11 cellular contexts compared by ENCODE assay signal in the genomic region with DNA sequence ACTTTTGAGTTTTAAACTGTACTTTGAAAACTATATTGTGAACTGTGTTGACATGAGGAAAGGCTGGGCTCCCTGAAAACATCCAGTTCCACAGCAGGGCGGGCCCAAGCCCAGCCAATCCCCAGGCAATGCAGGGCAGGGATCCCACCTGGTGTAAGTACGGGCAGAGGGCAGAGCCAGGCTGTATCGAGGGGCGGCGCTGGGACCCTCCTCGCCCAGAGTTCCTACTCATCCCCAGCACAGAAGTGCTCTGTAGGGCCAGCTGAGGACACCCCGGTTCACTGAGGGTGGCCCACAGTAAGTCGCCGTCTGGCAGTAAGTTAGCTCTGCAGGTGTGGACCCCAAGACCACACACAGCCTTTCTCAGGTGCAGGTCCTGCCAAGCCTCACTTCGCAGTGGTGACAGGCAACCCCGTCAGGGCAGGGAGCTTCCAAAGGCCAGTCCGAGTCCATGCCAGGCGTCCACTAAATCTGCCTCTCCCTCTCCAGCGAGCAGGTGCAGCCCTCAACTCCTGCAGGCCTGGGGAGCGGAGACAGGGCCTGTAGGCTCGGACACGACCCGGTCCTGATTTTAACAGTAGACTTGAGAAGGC. TPM values are rescaled to one million over a fixed set of nuclear protein-coding genes. Genes with fewer than 3 reads are reported as not detected.
DNase-seq lines count a peak whose midpoint lies in the region; ATAC-seq and TF ChIP-seq lines count a peak whose summit lies in the region.
"Had no signal": no experiment of that assay in that cellular context is flagged by ENCODE, and none has a peak within 500 bp of the region (broad histone marks: within the 10 kb centered on the region; RNA-seq: fewer than 3 reads in every experiment).

No MANE protein-coding gene starts in this region.

- H3K27ac Mint-ChIP-seq in activated naive CD8-positive, alpha-beta T cell treated with anti-CD3 and anti-CD28 coated beads for 36 hours: no peak overlapping the region

- intact Hi-C loops in left ventricle myocardium inferior (cut with micrococcal nuclease): no loop called here
- intact Hi-C loops in Right ventricle myocardium superior (cut with DNase I): no loop called here
- intact Hi-C loops in right lobe of liver (cut with DNase I): no loop called here

- no peak for ATAC-seq in Right ventricle myocardium superior (ENCODE audit: poor library complexity)
- ATAC-seq in right lobe of liver: no peak
- no peak for ATAC-seq in upper lobe of left lung (ENCODE audit: low FRiP score in 2 of 2)
- ATAC-seq in HG03432 (IDR thresholded peaks at IDR 0.05; ENCODE audit: unreplicated experiment): no peak
- ATAC-seq in HG02870 (IDR thresholded peaks at IDR 0.05; ENCODE audit: unreplicated experiment): no peak

- TF ChIP-seq POLR2A in right lobe of liver (IDR thresholded peaks at IDR 0.05) (no peak), upper lobe of left lung (IDR thresholded peaks at IDR 0.05) (peak in 1 of 4 donors; percentile 34)

- H3K9me3 ChIP-seq in left ventricle myocardium inferior (replicated peaks) (no peaks in the 10 kb centered on the region), right lobe of liver (no peaks in the 10 kb centered on the region), upper lobe of left lung (no peaks in the 10 kb centered on the region)
- H3K9me3 ChIP-seq: thyroid gland had no signal

- H3K4me1 Mint-ChIP-seq in activated naive CD8-positive, alpha-beta T cell treated with anti-CD3 and anti-CD28 coated beads for 36 hours: no peaks in the 10 kb centered on the region

- no peaks in the 10 kb centered on the region for H3K27me3 Mint-ChIP-seq in activated naive CD8-positive, alpha-beta T cell treated with anti-CD3 and anti-CD28 coated beads for 36 hours

- DNase-seq in left ventricle myocardium inferior: no peak
- no peak for DNase-seq in Right ventricle myocardium superior
- no peak for DNase-seq in activated naive CD8-positive, alpha-beta T cell treated with anti-CD3 and anti-CD28 coated beads for 36 hours
- DNase-seq in right lobe of liver: peak in 2 of 3 donors; percentile 57 to 67
- DNase-seq in upper lobe of left lung: peak in 1 of 2 donors; percentile 78
- no peak for DNase-seq in caudate nucleus (lab: John Stamatoyannopoulos, UW)
- DNase-seq: activated naive CD4-positive, alpha-beta T cell; GOT3; thyroid gland had no signal

- peaks cover 36% of the 10 kb centered on the region for H3K4me1 ChIP-seq in left ventricle myocardium inferior
- H3K4me1 ChIP-seq in right lobe of liver: peaks cover 0 to 29% (median 9%) of the 10 kb centered on the region in 4 donors
- peaks cover 18 to 53% (median 37%) of the 10 kb centered on the region in 4 donors for H3K4me1 ChIP-seq in upper lobe of left lung

- H3K4me3 ChIP-seq in left ventricle myocardium inferior (peak overlapping the region; percentile 84), right lobe of liver (peak overlapping the region in 2 of 3 donors; percentile 68 to 71), upper lobe of left lung (peak overlapping the region in 3 of 4 donors; percentile 58 to 79 (median 74))

- H3K36me3 ChIP-seq in left ventricle myocardium inferior: no peaks in the 10 kb centered on the region
- peaks cover 0 to 5% (median 2%) of the 10 kb centered on the region in 4 donors for H3K36me3 ChIP-seq in right lobe of liver
- peaks cover 0 to 14% (median 0%) of the 10 kb centered on the region in 4 donors for H3K36me3 ChIP-seq in upper lobe of left lung
- H3K36me3 ChIP-seq: thyroid gland had no signal

- H3K27me3 ChIP-seq in left ventricle myocardium inferior (ENCODE audit: low read depth) (no peaks in the 10 kb centered on the region), right lobe of liver (no peaks in the 10 kb centered on the region), upper lobe of left lung (no peaks in the 10 kb centered on the region)
- H3K27me3 ChIP-seq: thyroid gland had no signal

- H3K36me3 Mint-ChIP-seq in activated naive CD8-positive, alpha-beta T cell treated with anti-CD3 and anti-CD28 coated beads for 36 hours: peaks cover 5% of the 10 kb centered on the region

- TF ChIP-seq EP300 in upper lobe of left lung (IDR thresholded peaks at IDR 0.05): no peak

- no peaks in the 10 kb centered on the region for H3K9me3 Mint-ChIP-seq in activated naive CD8-positive, alpha-beta T cell treated with anti-CD3 and anti-CD28 coated beads for 36 hours

- TF ChIP-seq CTCF in left ventricle myocardium inferior (IDR thresholded peaks at IDR 0.05; ENCODE audit: borderline replicate concordance): no peak
- TF ChIP-seq CTCF in right lobe of liver (IDR thresholded peaks at IDR 0.05): no peak
- TF ChIP-seq CTCF in upper lobe of left lung (IDR thresholded peaks at IDR 0.05): no peak

- H3K27ac ChIP-seq in left ventricle myocardium inferior (replicated peaks) (peak overlapping the region; percentile 99), right lobe of liver (peak overlapping the region in 1 of 3 donors; percentile 79), upper lobe of left lung (peak overlapping the region; percentile 67 to 88 (median 76)), caudate nucleus (ENCODE audit: low read depth, low read length) (no peak overlapping the region)

- H3K4me3 Mint-ChIP-seq in activated naive CD8-positive, alpha-beta T cell treated with anti-CD3 and anti-CD28 coated beads for 36 hours: peak overlapping the region; percentile 88

- WGBS in right lobe of liver (ENCODE audit: insufficient coverage, low coverage, low lambda C conversion rate, missing lambda C conversion rate): no CpG with 5 or more reads among the region's 18 CpGs
- WGBS in upper lobe of left lung, 2 donors: 75 to 85% methylated on average over 8 to 18 of the region's 18 CpGs

RNA-seq across cellular contexts. Expression of gene RASSF7, which starts 6.4 kb away (rescaled TPM):
- total RNA-seq in left ventricle myocardium inferior (4.5 TPM), Right ventricle myocardium superior (4.4 TPM), right lobe of liver (10 to 100 TPM; 20.5 to 61.1 (median 39.5) TPM), upper lobe of left lung (100 to 1,000 TPM in 5 of 6 donors, 10 to 100 TPM in 1; 80.2 to 222 (median 129) TPM)
- 10 to 100 TPM in 1 of 2 experiments, 1 to 10 TPM in 1; 9.8 to 11.5 TPM for total RNA-seq in activated naive CD8-positive, alpha-beta T cell treated with anti-CD3 and anti-CD28 coated beads for 36 hours

RNA-seq across cellular contexts. Expression of gene LMNTD2, which starts 6.6 kb away (rescaled TPM):
- 0.52 TPM for total RNA-seq in left ventricle myocardium inferior
- 0.22 TPM for total RNA-seq in Right ventricle myocardium superior
- 1 to 10 TPM; 1.2 to 1.3 TPM for total RNA-seq in activated naive CD8-positive, alpha-beta T cell treated with anti-CD3 and anti-CD28 coated beads for 36 hours
- 10 to 100 TPM in 1 of 6 experiments, 1 to 10 TPM in 5; 4.7 to 14.7 (median 7.9) TPM for total RNA-seq in right lobe of liver
- 10 to 100 TPM in 2 of 6 donors, 1 to 10 TPM in 4; 4.6 to 32.5 (median 6.7) TPM for total RNA-seq in upper lobe of left lung

RNA-seq across cellular contexts. Expression of gene PHRF1, which starts 9.1 kb away (rescaled TPM):
- total RNA-seq in left ventricle myocardium inferior (17.7 TPM), Right ventricle myocardium superior (16.5 TPM), right lobe of liver (10 to 100 TPM; 15.4 to 21.9 (median 20.3) TPM), upper lobe of left lung (10 to 100 TPM; 25.7 to 93.2 (median 37.9) TPM)
- total RNA-seq in activated naive CD8-positive, alpha-beta T cell treated with anti-CD3 and anti-CD28 coated beads for 36 hours: 10 to 100 TPM; 42.3 to 44.3 TPM

RNA-seq across cellular contexts. Expression of gene LRRC56, which starts 29.8 kb away (rescaled TPM):
- total RNA-seq in left ventricle myocardium inferior: 0.25 TPM
- 0.13 TPM for total RNA-seq in Right ventricle myocardium superior
- 1 to 10 TPM; 1.4 to 2.2 TPM for total RNA-seq in activated naive CD8-positive, alpha-beta T cell treated with anti-CD3 and anti-CD28 coated beads for 36 hours
- 1 to 10 TPM in 1 of 6 experiments, under 1 TPM in 4, not detected in 1; 0.12 to 1.1 (median 0.71) TPM for total RNA-seq in right lobe of liver
- total RNA-seq in upper lobe of left lung: 10 to 100 TPM in 1 of 6 donors, 1 to 10 TPM in 5; 3.5 to 11.5 (median 5.8) TPM

RNA-seq across cellular contexts. Expression of gene HRAS, which starts 31.8 kb away (rescaled TPM):
- total RNA-seq in left ventricle myocardium inferior: 55.9 TPM
- total RNA-seq in Right ventricle myocardium superior: 60.5 TPM
- total RNA-seq in activated naive CD8-positive, alpha-beta T cell treated with anti-CD3 and anti-CD28 coated beads for 36 hours: 10 to 100 TPM; 46.0 to 48.7 TPM
- 10 to 100 TPM in 5 of 6 experiments, 1 to 10 TPM in 1; 7.6 to 20.9 (median 14.8) TPM for total RNA-seq in right lobe of liver
- total RNA-seq in upper lobe of left lung: 10 to 100 TPM; 45.5 to 85.0 (median 59.9) TPM

Comparison
In these comparisons a context has a peak if more than half of its experiments do, and no peak if none do; other contexts are left out.
1. DNase-seq: peak in right lobe of liver (2 of 3); none in left ventricle myocardium inferior (single experiment), Right ventricle myocardium superior (single experiment), activated naive CD8-positive, alpha-beta T cell treated with anti-CD3 and anti-CD28 coated beads for 36 hours (single experiment) and caudate nucleus (0 of 61).
2. Peak in every context shown above with its lines, with median percentiles within 50 percentile points of each other: H3K4me3 ChIP-seq.